ENCODE assay signal across 8 cellular contexts in genomic region chr2:149598014-149598395, GRCh38. TPM values are rescaled to one million over a fixed set of nuclear protein-coding genes. Genes with fewer than 3 reads are reported as not detected.
DNase-seq lines count a peak whose midpoint lies in the region; ATAC-seq and TF ChIP-seq lines count a peak whose summit lies in the region.

No MANE protein-coding gene starts in this region.

- peak; percentile 12 to 66 for DNase-seq in NCI-H524 (lab: John Stamatoyannopoulos, UW)
- DNase-seq in NCI-H524 treated with DMSO at 0.1 percent for 48 hours (lab: John Stamatoyannopoulos, UW): no peak
- DNase-seq in NCI-H526 treated with DMSO at 0.1 percent for 48 hours (lab: John Stamatoyannopoulos, UW): peak; percentile 26
- DNase-seq in fibroblast of lung (ENCODE audit: low read depth in 2 of 2): peak in 1 of 2 donors; percentile 17
- DNase-seq in SW 1271 (lab: John Stamatoyannopoulos, UW): no peak
- DNase-seq in vagina (ENCODE audit: extremely low spot score in 2 of 2): no peak

- intact Hi-C loops in vagina (cut with DNase I): loop anchor here (10.0 kb wide), 1 partner anchor 1657 kb away; no protein-coding TSS in a partner anchor

- peak overlapping the region; percentile 91 for H3K4me2 ChIP-seq in fibroblast of lung (ENCODE audit: extremely low read depth, insufficient read depth, low read length)
- peak overlapping the region; percentile 76 for H3K4me2 ChIP-seq in skeletal muscle satellite cell (ENCODE audit: low read length)

- no peaks in the 10 kb centered on the region for H4K20me1 ChIP-seq in fibroblast of lung (ENCODE audit: control insufficient read depth, extremely low read depth, insufficient read depth, low read length)

- H2AFZ ChIP-seq in fibroblast of lung (ENCODE audit: low read length): peak overlapping the region; percentile 65

- no peaks in the 10 kb centered on the region for H3K36me3 ChIP-seq in fibroblast of lung (ENCODE audit: control insufficient read depth, insufficient read depth, low read length)
- H3K36me3 ChIP-seq in skeletal muscle satellite cell (ENCODE audit: insufficient read depth, low read length): no peaks in the 10 kb centered on the region
- no peaks in the 10 kb centered on the region for H3K36me3 ChIP-seq in vagina

- H3K9ac ChIP-seq in fibroblast of lung (ENCODE audit: insufficient read depth, low read length) (no peak overlapping the region), skeletal muscle satellite cell (ENCODE audit: low read depth, low read length) (peak overlapping the region; percentile 55)

- H3K27ac ChIP-seq in fibroblast of lung (ENCODE audit: insufficient read depth, low read length) (peak overlapping the region; percentile 30), vagina (no peak overlapping the region)

- H3K9me3 ChIP-seq in fibroblast of lung (ENCODE audit: control insufficient read depth, insufficient read depth, low read depth, low read length): no peaks in the 10 kb centered on the region
- peaks cover 4% of the 10 kb centered on the region for H3K9me3 ChIP-seq in skeletal muscle satellite cell (replicated peaks; ENCODE audit: low read length)
- H3K9me3 ChIP-seq in vagina: no peaks in the 10 kb centered on the region

- ATAC-seq in HG03460 (IDR thresholded peaks at IDR 0.05; ENCODE audit: unreplicated experiment): no peak

- TF ChIP-seq CTCF in fibroblast of lung (conservative IDR thresholded peaks at IDR 0.05 in 1 of 2, IDR thresholded peaks at IDR 0.05 in 1 of 2; ENCODE audit: low read depth in 1 of 2, low read length in 2 of 2) (no peak), vagina (IDR thresholded peaks at IDR 0.05) (no peak)

- H3K79me2 ChIP-seq in fibroblast of lung (ENCODE audit: control insufficient read depth, insufficient read depth, low read length): no peaks in the 10 kb centered on the region

- H3K27me3 ChIP-seq in fibroblast of lung (ENCODE audit: control insufficient read depth, insufficient read depth, low read length) (no peaks in the 10 kb centered on the region), skeletal muscle satellite cell (ENCODE audit: control insufficient read depth, insufficient read depth, low read length) (no peaks in the 10 kb centered on the region), vagina (no peaks in the 10 kb centered on the region)

- H3K4me1 ChIP-seq in fibroblast of lung (ENCODE audit: control insufficient read depth, extremely low read depth, insufficient read depth, low read length) (peaks cover 3% of the 10 kb centered on the region), skeletal muscle satellite cell (ENCODE audit: control insufficient read depth, insufficient read depth, low read length) (peaks cover 20% of the 10 kb centered on the region), vagina (peaks cover 6% of the 10 kb centered on the region)

- TF ChIP-seq POLR2A in vagina (IDR thresholded peaks at IDR 0.05): no peak

- H3K4me3 ChIP-seq in fibroblast of lung (replicated peaks in 1 of 4; ENCODE audit: control extremely low read depth in 1 of 4, insufficient read depth in 1 of 4, low read depth in 3 of 4, low read length in 4 of 4) (peak overlapping the region; percentile 8 to 40 (median 28)), skeletal muscle satellite cell (ENCODE audit: low read length) (peak overlapping the region; percentile 40), vagina (peak overlapping the region in 1 of 2 donors; percentile 3)

RNA-seq across cellular contexts. Expression of gene MMADHC, which starts 10.4 kb away (rescaled TPM):
- 173 and 181 TPM in 2 replicates for total RNA-seq in fibroblast of lung
- polyA plus RNA-seq in fibroblast of lung: 148 and 156 TPM in 2 replicates
- polyA plus RNA-seq in fibroblast of lung (2012): 119 and 132 TPM in 2 replicates
- 24.9 and 30.7 TPM in 2 replicates for polyA minus RNA-seq in fibroblast of lung (ENCODE audit: low replicate concordance)
- 150 and 168 TPM in 2 replicates for total RNA-seq in skeletal muscle satellite cell (2012; rRNA removed)
- 48.1 TPM for total RNA-seq in vagina

Comparison
In these comparisons a context has a peak if more than half of its experiments do, and no peak if none do; other contexts are left out.
1. DNase-seq: peak in NCI-H524 (2 of 2) and NCI-H526 treated with DMSO at 0.1 percent for 48 hours (single experiment); none in NCI-H524 treated with DMSO at 0.1 percent for 48 hours (single experiment), SW 1271 (0 of 2) and vagina (0 of 2).